1 cellular context compared by ENCODE assay signal in the genomic region with DNA sequence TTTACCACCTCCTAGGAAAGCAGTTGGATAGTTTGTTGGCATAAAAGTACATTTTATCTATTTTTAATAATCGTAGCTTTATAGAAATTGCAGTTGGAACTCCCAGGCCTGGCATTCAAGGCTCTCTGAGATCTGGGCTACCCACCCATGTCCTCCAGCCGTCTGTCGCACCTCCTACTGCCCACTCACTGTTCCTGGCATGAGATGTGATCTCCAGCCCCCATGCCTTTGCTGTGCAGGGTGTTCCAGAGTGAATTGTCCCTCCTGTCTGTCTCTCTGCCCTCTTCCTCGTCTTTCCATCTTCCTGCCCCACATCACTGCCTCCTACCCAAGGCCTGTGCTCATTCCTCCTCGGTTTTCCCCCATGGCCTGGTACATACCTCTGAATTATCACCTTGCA.
TF ChIP-seq lines count a peak whose summit lies in the region.

No MANE protein-coding gene starts in this region.

TF ChIP-seq in A549, 52 proteins besides CTCF, POLR2A, EP300 and RAD21 (continued from another document):
- no peak for TF ChIP-seq RCOR1 (IDR thresholded peaks at IDR 0.05; ENCODE audit: low read depth, low read length)
- TF ChIP-seq MAFK (IDR thresholded peaks at IDR 0.05; ENCODE audit: partially characterized antibody), result no peak
- TF ChIP-seq HOXB5 (CRISPR knock-in tag; IDR thresholded peaks at IDR 0.05), result no peak
- TF ChIP-seq, protein P1, sequence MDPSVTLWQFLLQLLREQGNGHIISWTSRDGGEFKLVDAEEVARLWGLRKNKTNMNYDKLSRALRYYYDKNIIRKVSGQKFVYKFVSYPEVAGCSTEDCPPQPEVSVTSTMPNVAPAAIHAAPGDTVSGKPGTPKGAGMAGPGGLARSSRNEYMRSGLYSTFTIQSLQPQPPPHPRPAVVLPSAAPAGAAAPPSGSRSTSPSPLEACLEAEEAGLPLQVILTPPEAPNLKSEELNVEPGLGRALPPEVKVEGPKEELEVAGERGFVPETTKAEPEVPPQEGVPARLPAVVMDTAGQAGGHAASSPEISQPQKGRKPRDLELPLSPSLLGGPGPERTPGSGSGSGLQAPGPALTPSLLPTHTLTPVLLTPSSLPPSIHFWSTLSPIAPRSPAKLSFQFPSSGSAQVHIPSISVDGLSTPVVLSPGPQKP (IDR thresholded peaks at IDR 0.05; ENCODE audit: low read depth, low read length), result no peak
